In the genomic region with DNA sequence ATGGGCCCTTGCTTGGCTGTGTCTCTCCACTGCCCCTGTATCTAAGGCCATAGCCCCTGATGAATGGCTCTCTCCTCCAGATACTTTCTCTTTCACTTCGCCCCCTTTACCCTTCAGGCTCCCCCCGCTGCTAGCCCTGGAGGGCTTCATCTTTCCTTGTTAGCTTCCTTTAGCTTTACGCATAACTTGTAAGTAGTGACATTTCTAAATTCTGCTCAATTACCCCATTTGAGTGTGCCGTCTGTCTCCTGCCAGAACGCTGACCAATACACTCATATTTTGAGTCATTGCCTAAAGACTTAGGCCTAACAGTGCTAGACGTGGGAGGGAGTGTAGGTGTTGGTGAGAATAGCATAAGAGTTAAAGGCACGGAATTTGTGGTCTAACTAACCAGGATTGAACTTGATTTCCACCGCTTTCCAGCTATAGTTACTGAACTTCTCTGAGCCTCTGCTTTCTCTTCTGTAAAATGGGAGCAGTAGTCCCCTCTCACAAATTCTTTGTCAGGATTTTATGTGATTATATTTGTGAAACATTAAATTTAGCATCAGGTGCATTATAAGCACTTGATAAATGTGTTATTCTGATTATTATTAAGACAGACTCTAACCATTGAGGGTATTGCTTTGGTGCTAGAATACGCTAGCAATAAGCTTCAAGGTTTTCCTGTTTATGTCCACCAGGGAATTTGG, we compare ENCODE assay signal across 8 cellular contexts.
A peak's percentile ranks its signal among the peaks of the same experiment; 100 is the strongest.
DNase-seq lines count a peak whose midpoint lies in the region; ATAC-seq lines count a peak whose summit lies in the region.

No MANE protein-coding gene starts in this region.

- H3K4me3 ChIP-seq in BLaER1 treated with 17β-estradiol and CSF1 and Interleukin-3, amounts not matched to agents 10 nM and 100 nM, result no peak overlapping the region

- no peaks in the 10 kb centered on the region for H4K20me1 ChIP-seq in BLaER1 treated with 17β-estradiol and CSF1 and Interleukin-3, amounts not matched to agents 10 nM and 100 nM

- H3K27me3 Mint-ChIP-seq in dendritic cell treated with granulocyte-macrophage colony-stimulating factor and Interleukin-4, amounts not matched to agents 40 ng/mL and 50 ng/mL, for 4 days, result peaks cover 21% of the 10 kb centered on the region

- DNase-seq in LHCN-M2 (ENCODE audit: low read depth), result peak; percentile 87
- DNase-seq in stimulated activated CD4-positive, alpha-beta T cell treated with anti-CD3 and anti-CD28 coated beads, TNF-alpha, amount 100 ng/mL, for 48 hours (ENCODE audit: low read depth in 3 of 3), result peak; percentile 27 to 62 (median 34)
- no peak for DNase-seq in HPDE6-E6E7 (ENCODE audit: extremely low spot score)
- DNase-seq in NCI-H146 (lab: John Stamatoyannopoulos, UW), result no peak

- peak overlapping the region; percentile 8 for H3K27ac Mint-ChIP-seq in dendritic cell treated with granulocyte-macrophage colony-stimulating factor and Interleukin-4, amounts not matched to agents 40 ng/mL and 50 ng/mL, for 4 days

- H3K4me1 Mint-ChIP-seq in dendritic cell treated with granulocyte-macrophage colony-stimulating factor and Interleukin-4, amounts not matched to agents 40 ng/mL and 50 ng/mL, for 4 days (ENCODE audit: low read depth), result peaks cover 62% of the 10 kb centered on the region

- no peak overlapping the region for H3K4me3 Mint-ChIP-seq in dendritic cell treated with granulocyte-macrophage colony-stimulating factor and Interleukin-4, amounts not matched to agents 40 ng/mL and 50 ng/mL, for 4 days

- H3K4me2 ChIP-seq in BLaER1 treated with 17β-estradiol and CSF1 and Interleukin-3, amounts not matched to agents 10 nM and 100 nM, result peak overlapping the region; percentile 1 to 87 (median 42); a peak in 15 of 22 replicates

- H3K27me3 ChIP-seq in BLaER1 treated with 17β-estradiol and CSF1 and Interleukin-3, amounts not matched to agents 10 nM and 100 nM, result no peaks in the 10 kb centered on the region

- no peaks in the 10 kb centered on the region; a peak in 1 of 22 replicates for H3K36me3 ChIP-seq in BLaER1 treated with 17β-estradiol and CSF1 and Interleukin-3, amounts not matched to agents 10 nM and 100 nM

- peaks cover 0 to 48% (median 12%) of the 10 kb centered on the region in 11 experiments; a peak in 10 of 22 replicates for H3K9me3 ChIP-seq in BLaER1 treated with 17β-estradiol and CSF1 and Interleukin-3, amounts not matched to agents 10 nM and 100 nM (replicated peaks in 1 of 11)

- ATAC-seq in GM21360 (IDR thresholded peaks at IDR 0.05; ENCODE audit: unreplicated experiment) (peak; percentile 68), GM19397 (IDR thresholded peaks at IDR 0.05; ENCODE audit: unreplicated experiment) (no peak)

- peak overlapping the region in 4 of 11 experiments; percentile 32 to 42 (median 36); a peak in 6 of 22 replicates for H3K27ac ChIP-seq in BLaER1 treated with 17β-estradiol and CSF1 and Interleukin-3, amounts not matched to agents 10 nM and 100 nM

- no peak overlapping the region for H3K9ac ChIP-seq in BLaER1 treated with 17β-estradiol and CSF1 and Interleukin-3, amounts not matched to agents 10 nM and 100 nM

- intact Hi-C loops in dendritic cell treated with granulocyte-macrophage colony-stimulating factor and Interleukin-4, amounts not matched to agents 40 ng/mL and 50 ng/mL, for 4 days (cut with micrococcal nuclease), result no loop called here

- H3K36me3 Mint-ChIP-seq in dendritic cell treated with granulocyte-macrophage colony-stimulating factor and Interleukin-4, amounts not matched to agents 40 ng/mL and 50 ng/mL, for 4 days (ENCODE audit: low read depth), result no peaks in the 10 kb centered on the region

- H3K9me3 Mint-ChIP-seq in dendritic cell treated with granulocyte-macrophage colony-stimulating factor and Interleukin-4, amounts not matched to agents 40 ng/mL and 50 ng/mL, for 4 days, result no peaks in the 10 kb centered on the region

- H3K4me1 ChIP-seq in BLaER1 treated with 17β-estradiol and CSF1 and Interleukin-3, amounts not matched to agents 10 nM and 100 nM, result peaks cover 76 to 99% (median 91%) of the 10 kb centered on the region in 10 experiments

Comparison
In these comparisons a context has a peak if more than half of its experiments do, and no peak if none do; other contexts are left out.
1. DNase-seq: peak in LHCN-M2 (single experiment) and stimulated activated CD4-positive, alpha-beta T cell treated with anti-CD3 and anti-CD28 coated beads, TNF-alpha, amount 100 ng/mL, for 48 hours (3 of 3); none in HPDE6-E6E7 (single experiment) and NCI-H146 (single experiment).